10 cellular contexts compared by ENCODE assay signal in the genomic region with DNA sequence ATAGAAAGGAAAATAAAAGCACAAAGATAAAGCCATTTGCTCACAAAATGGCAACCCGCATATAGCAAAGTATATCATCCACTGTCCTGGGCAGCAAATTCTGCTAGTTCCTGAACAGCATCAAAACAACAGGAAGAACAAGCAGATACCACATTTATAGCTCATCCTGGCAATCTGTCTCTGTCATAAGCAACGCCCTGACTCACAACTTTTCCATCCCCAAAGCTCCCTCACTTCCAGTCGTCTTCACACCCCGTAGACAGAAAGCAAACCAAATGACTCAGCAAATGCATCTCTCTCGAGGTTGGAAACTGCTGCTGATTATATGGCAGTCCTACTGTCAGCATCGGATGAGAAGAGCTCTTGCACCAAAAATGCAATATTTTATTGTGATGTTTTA.
DNase-seq lines count a peak whose midpoint lies in the region; ATAC-seq and TF ChIP-seq lines count a peak whose summit lies in the region.
"Had no signal": no experiment of that assay in that cellular context is flagged by ENCODE, and none has a peak within 500 bp of the region (broad histone marks: within the 10 kb centered on the region; RNA-seq: fewer than 3 reads in every experiment).

No MANE protein-coding gene starts in this region.

- H3K79me2 ChIP-seq in osteoblast (ENCODE audit: insufficient read depth, low read length) = no peaks in the 10 kb centered on the region

- no peak for ATAC-seq in HG02798 (IDR thresholded peaks at IDR 0.05; ENCODE audit: poor library complexity, unreplicated experiment)

- H3K4me2 ChIP-seq in osteoblast (ENCODE audit: insufficient read depth, low read length) = peak overlapping the region; percentile 69

- H3K4me1 ChIP-seq in osteoblast (ENCODE audit: insufficient read depth, low read length) = peaks cover 11% of the 10 kb centered on the region
- H3K4me1 ChIP-seq: esophagus muscularis mucosa had no signal

- H3K4me1 Mint-ChIP-seq in activated T-helper 2 cell treated with anti-CD3 and anti-CD28 coated beads, Interferon-gamma antibody, Interleukin-2, Interleukin-4, amounts not matched to agents 10 μg/mL and 5 μg/mL and 100 μg/mL, durations not matched to agents 14 hours and 24 hours and 36 hours (ENCODE audit: low read depth) = peaks cover 4% of the 10 kb centered on the region

- no peaks in the 10 kb centered on the region for H4K20me1 ChIP-seq in osteoblast (ENCODE audit: insufficient read depth, low read length)

- H3K27me3 Mint-ChIP-seq in activated T-helper 2 cell treated with anti-CD3 and anti-CD28 coated beads, Interferon-gamma antibody, Interleukin-2, Interleukin-4, amounts not matched to agents 10 μg/mL and 5 μg/mL and 100 μg/mL, durations not matched to agents 14 hours and 24 hours and 36 hours (ENCODE audit: low read depth) = no peaks in the 10 kb centered on the region

- intact Hi-C loops in activated T-helper 2 cell treated with anti-CD3 and anti-CD28 coated beads, Interferon-gamma antibody, Interleukin-2, Interleukin-4, amounts not matched to agents 10 μg/mL and 5 μg/mL and 100 μg/mL, durations not matched to agents 14 hours and 24 hours and 36 hours (cut with micrococcal nuclease) = no loop called here

- peak overlapping the region; percentile 40 for H3K4me3 ChIP-seq in osteoblast (ENCODE audit: insufficient read depth, low read length)
- H3K4me3 ChIP-seq: esophagus muscularis mucosa had no signal

- no peaks in the 10 kb centered on the region for H3K9me3 Mint-ChIP-seq in activated T-helper 2 cell treated with anti-CD3 and anti-CD28 coated beads, Interferon-gamma antibody, Interleukin-2, Interleukin-4, amounts not matched to agents 10 μg/mL and 5 μg/mL and 100 μg/mL, durations not matched to agents 14 hours and 24 hours and 36 hours

- no peak overlapping the region for H3K27ac Mint-ChIP-seq in activated T-helper 2 cell treated with anti-CD3 and anti-CD28 coated beads, Interferon-gamma antibody, Interleukin-2, Interleukin-4, amounts not matched to agents 10 μg/mL and 5 μg/mL and 100 μg/mL, durations not matched to agents 14 hours and 24 hours and 36 hours

- DNase-seq in GM04503 (ENCODE audit: low read depth) = peak; percentile 93
- DNase-seq in NCI-H2227 (lab: John Stamatoyannopoulos, UW; ENCODE audit: unreplicated experiment) = peak; percentile 12
- peak; percentile 66 for DNase-seq in dermis blood vessel endothelial cell
- DNase-seq in osteoblast (ENCODE audit: insufficient read length, low spot score, missing footprints) = peak; percentile 44
- no peak for DNase-seq in T-helper 9 cell
- DNase-seq in activated T-helper 2 cell treated with anti-CD3 and anti-CD28 coated beads, Interferon-gamma antibody, Interleukin-2, Interleukin-4, amounts not matched to agents 10 μg/mL and 5 μg/mL and 100 μg/mL, durations not matched to agents 14 hours and 24 hours and 36 hours (ENCODE audit: low spot score) = no peak
- DNase-seq: KG1, WERI-Rb-1 had no signal

- peak overlapping the region; percentile 75 for H2AFZ ChIP-seq in osteoblast (ENCODE audit: low read length)

- no peaks in the 10 kb centered on the region for H3K36me3 Mint-ChIP-seq in activated T-helper 2 cell treated with anti-CD3 and anti-CD28 coated beads, Interferon-gamma antibody, Interleukin-2, Interleukin-4, amounts not matched to agents 10 μg/mL and 5 μg/mL and 100 μg/mL, durations not matched to agents 14 hours and 24 hours and 36 hours (ENCODE audit: low read depth)

- H3K27me3 ChIP-seq in osteoblast (ENCODE audit: insufficient read depth, low read length) = no peaks in the 10 kb centered on the region
- H3K27me3 ChIP-seq: esophagus muscularis mucosa had no signal

- no peaks in the 10 kb centered on the region for H3K36me3 ChIP-seq in osteoblast (ENCODE audit: insufficient read depth, low read length)
- H3K36me3 ChIP-seq: esophagus muscularis mucosa, WERI-Rb-1 had no signal

- H3K4me3 Mint-ChIP-seq in activated T-helper 2 cell treated with anti-CD3 and anti-CD28 coated beads, Interferon-gamma antibody, Interleukin-2, Interleukin-4, amounts not matched to agents 10 μg/mL and 5 μg/mL and 100 μg/mL, durations not matched to agents 14 hours and 24 hours and 36 hours (ENCODE audit: low read depth) = no peak overlapping the region

- no peak for TF ChIP-seq CTCF in osteoblast (IDR thresholded peaks at IDR 0.05; ENCODE audit: extremely low read depth, low read depth, low read length)

- H3K9me3 ChIP-seq in osteoblast (ENCODE audit: low read depth, low read length) = no peaks in the 10 kb centered on the region
- H3K9me3 ChIP-seq: esophagus muscularis mucosa had no signal

- peak overlapping the region; percentile 52 for H3K27ac ChIP-seq in osteoblast (ENCODE audit: low read depth, low read length)
- H3K27ac ChIP-seq: esophagus muscularis mucosa, WERI-Rb-1 had no signal

Comparison
In these comparisons a context has a peak if more than half of its experiments do, and no peak if none do; other contexts are left out.
1. DNase-seq: peak in GM04503 (single experiment), NCI-H2227 (single experiment), dermis blood vessel endothelial cell (single experiment) and osteoblast (single experiment); none in T-helper 9 cell (single experiment) and activated T-helper 2 cell treated with anti-CD3 and anti-CD28 coated beads, Interferon-gamma antibody, Interleukin-2, Interleukin-4, amounts not matched to agents 10 μg/mL and 5 μg/mL and 100 μg/mL, durations not matched to agents 14 hours and 24 hours and 36 hours (single experiment).